Comparison of ENCODE assay signal across 8 cellular contexts in the genomic region with DNA sequence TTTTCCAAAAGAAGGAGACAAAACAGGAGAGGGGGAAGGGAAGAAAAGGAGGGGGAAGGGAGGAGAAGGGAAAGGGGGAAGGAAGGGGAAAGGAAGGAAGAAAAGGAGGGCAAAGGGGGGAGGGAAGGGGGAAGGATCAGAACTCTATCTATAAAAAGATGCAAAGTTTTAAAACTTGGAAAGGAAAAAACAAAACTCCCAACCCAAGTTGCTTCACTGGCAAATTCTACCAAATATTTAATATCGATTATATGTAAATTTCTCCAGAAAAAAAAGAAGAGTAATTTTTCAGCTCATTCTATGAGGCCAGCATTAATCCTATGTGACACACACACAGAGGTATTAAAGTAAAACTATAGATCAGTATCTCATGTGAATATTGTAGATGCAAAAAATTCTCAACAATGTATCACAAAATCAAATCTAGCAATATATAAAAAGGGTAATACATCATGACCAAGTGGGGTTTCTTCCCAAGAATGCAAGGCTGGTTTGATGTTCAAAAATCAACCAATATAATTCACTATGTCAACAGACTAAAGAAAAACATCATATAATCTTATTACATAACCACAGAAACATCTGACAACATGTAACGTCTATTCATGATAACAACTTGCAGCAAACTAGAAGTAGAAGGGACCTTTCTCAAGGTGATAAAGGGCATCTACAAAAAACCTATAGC.
"Had no signal": no experiment of that assay in that cellular context is flagged by ENCODE, and none has a peak within 500 bp of the region (broad histone marks: within the 10 kb centered on the region; RNA-seq: fewer than 3 reads in every experiment).

No MANE protein-coding gene starts in this region.

- FAIRE-seq: H1, H54 had no signal

- H3K27ac ChIP-seq: HL-60 had no signal

- ATAC-seq: GM23338 had no signal

- H3K4me2 ChIP-seq: GM23338 had no signal

- H3K4me3 Mint-ChIP-seq: GM23338, H9 had no signal

- DNase-seq: H9, HCEC 1CT, IMR-90, KBM-7 had no signal

- H3K27ac Mint-ChIP-seq: GM23338, H9 had no signal

- H3K4me1 Mint-ChIP-seq: GM23338, H9 had no signal

- H2AFZ ChIP-seq: GM23338 had no signal

- H3K4me3 ChIP-seq: GM23338 had no signal
